In the genomic region with DNA sequence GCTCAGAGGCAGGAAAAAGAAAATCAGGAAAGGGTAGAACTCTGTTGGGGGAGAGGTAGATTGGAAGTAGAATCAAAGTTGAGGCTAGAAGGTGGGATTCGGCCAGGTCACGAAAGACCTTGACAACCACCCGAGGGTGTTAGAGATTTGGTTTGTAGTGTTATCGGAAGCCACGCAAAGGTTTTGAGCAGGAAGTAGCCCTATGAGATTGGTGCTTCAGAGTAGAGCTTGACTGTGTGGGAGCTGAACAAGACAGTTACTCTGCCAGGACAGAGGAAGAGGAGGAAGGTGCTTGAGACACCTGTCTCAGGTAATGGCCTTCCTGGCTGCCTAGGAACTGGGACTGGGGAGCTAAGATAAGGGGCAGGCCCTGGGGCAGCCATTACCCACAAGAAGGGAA, we compare ENCODE assay signal across 12 cellular contexts.
DNase-seq lines count a peak whose midpoint lies in the region; ATAC-seq, FAIRE-seq and TF ChIP-seq lines count a peak whose summit lies in the region.
"Had no signal": no experiment of that assay in that cellular context is flagged by ENCODE, and none has a peak within 500 bp of the region (broad histone marks: within the 10 kb centered on the region; RNA-seq: fewer than 3 reads in every experiment).

No MANE protein-coding gene starts in this region.

- TF ChIP-seq CTCF in Loucy (conservative IDR thresholded peaks at IDR 0.05; ENCODE audit: low read length) (no peak), esophagus squamous epithelium (IDR thresholded peaks at IDR 0.05) (no peak)

- H3K4me1 ChIP-seq in CD4-positive, alpha-beta memory T cell (ENCODE audit: insufficient read depth, low read length) = peaks cover 94% of the 10 kb centered on the region
- H3K4me1 ChIP-seq in Loucy (ENCODE audit: insufficient read depth, low read length, poor library complexity, severe bottlenecking) = peaks cover 73% of the 10 kb centered on the region
- H3K4me1 ChIP-seq in esophagus squamous epithelium = peaks cover 0 to 36% (median 25%) of the 10 kb centered on the region in 3 donors
- peaks cover 0 to 4% of the 10 kb centered on the region in 2 donors for H3K4me1 ChIP-seq in small intestine (ENCODE audit: control insufficient read depth in 2 of 2, insufficient read depth in 1 of 2, low read depth in 1 of 2, low read length in 1 of 2)

- CTCF ChIA-PET in CD4-positive, alpha-beta memory T cell (lab: Charles Lee; ENCODE audit: partially characterized antibody) = interaction anchor here (0.9 to 4.5 kb wide), 10 partner anchors 10 to 102 kb away, joined by 3 to 27 read pairs (median 7); no protein-coding TSS in a partner anchor

- H3K27ac Mint-ChIP-seq in CD4-positive, alpha-beta memory T cell = peak overlapping the region; percentile 91 to 98 (median 95)

- peaks cover 66 to 100% (median 84%) of the 10 kb centered on the region in 4 donors for H3K4me1 Mint-ChIP-seq in CD4-positive, alpha-beta memory T cell

- H3K4me3 Mint-ChIP-seq in CD4-positive, alpha-beta memory T cell = peak overlapping the region in 7 of 8 donors; percentile 71 to 90 (median 81)

- H3K27me3 ChIP-seq in CD4-positive, alpha-beta memory T cell (ENCODE audit: insufficient read depth, low read length) = no peaks in the 10 kb centered on the region
- no peaks in the 10 kb centered on the region for H3K27me3 ChIP-seq in Loucy (ENCODE audit: insufficient read depth, low read length, poor library complexity, severe bottlenecking)
- no peaks in the 10 kb centered on the region for H3K27me3 ChIP-seq in esophagus squamous epithelium
- no peaks in the 10 kb centered on the region for H3K27me3 ChIP-seq in small intestine (ENCODE audit: control insufficient read depth in 2 of 2, insufficient read depth in 2 of 2, low read length in 2 of 2)

- no peak for TF ChIP-seq POLR2A in esophagus squamous epithelium (IDR thresholded peaks at IDR 0.05)

- DNase-seq in CD4-positive, alpha-beta memory T cell = no peak
- DNase-seq in esophagus squamous epithelium (lab: John Stamatoyannopoulos, UW) = no peak
- no peak for DNase-seq in small intestine
- no peak for DNase-seq in hypothalamus (lab: John Stamatoyannopoulos, UW)
- DNase-seq in left lobe of liver (ENCODE audit: low spot score) = no peak
- no peak for DNase-seq in AG08396 (ENCODE audit: low spot score)
- DNase-seq: activated CD4-positive, alpha-beta T cell treated with anti-CD3 and anti-CD28 coated beads, Interleukin-2, amount 50 U/mL, for 4 hours; NCI-H146; stimulated activated CD4-positive, alpha-beta T cell treated with anti-CD3 and anti-CD28 coated beads, Interleukin-4, amount 100 ng/mL, for 24 hours had no signal

- peak overlapping the region; percentile 74 for H3K4me2 ChIP-seq in Loucy (ENCODE audit: low read depth, low read length, poor library complexity, severe bottlenecking)

- peaks cover 27% of the 10 kb centered on the region for H3K79me2 ChIP-seq in Loucy (ENCODE audit: insufficient read depth, low read length)

- H3K9ac ChIP-seq in Loucy (ENCODE audit: low read depth, low read length, poor library complexity, severe bottlenecking) = peak overlapping the region; percentile 59

- peaks cover 3% of the 10 kb centered on the region for H4K20me1 ChIP-seq in Loucy (ENCODE audit: insufficient read depth, low read length, poor library complexity, severe bottlenecking)

- peak overlapping the region in 1 of 2 donors; percentile 1 for H3K4me3 ChIP-seq in CD4-positive, alpha-beta memory T cell (ENCODE audit: low read length in 2 of 2)
- peak overlapping the region; percentile 59 for H3K4me3 ChIP-seq in Loucy (ENCODE audit: low read length, poor library complexity, severe bottlenecking)
- no peak overlapping the region for H3K4me3 ChIP-seq in esophagus squamous epithelium
- H3K4me3 ChIP-seq in small intestine (ENCODE audit: low read depth in 1 of 2, low read length in 2 of 2) = no peak overlapping the region

- peaks cover 0 to 12% (median 7%) of the 10 kb centered on the region in 8 donors for H3K9me3 Mint-ChIP-seq in CD4-positive, alpha-beta memory T cell

- no peaks in the 10 kb centered on the region for H3K27me3 Mint-ChIP-seq in CD4-positive, alpha-beta memory T cell

- no peaks in the 10 kb centered on the region for H3K9me2 ChIP-seq in Loucy (replicated peaks; ENCODE audit: low read depth, low read length)

- no peaks in the 10 kb centered on the region for H3K9me3 ChIP-seq in CD4-positive, alpha-beta memory T cell (ENCODE audit: control insufficient read depth in 1 of 2, low read length in 2 of 2)
- H3K9me3 ChIP-seq in Loucy (ENCODE audit: insufficient read depth, low read depth, low read length) = no peaks in the 10 kb centered on the region
- no peaks in the 10 kb centered on the region for H3K9me3 ChIP-seq in esophagus squamous epithelium
- H3K9me3 ChIP-seq in small intestine (ENCODE audit: control insufficient read depth, low read depth) = no peaks in the 10 kb centered on the region

- peaks cover 17% of the 10 kb centered on the region for H3F3A ChIP-seq in Loucy (ENCODE audit: low read depth)

- H3K27ac ChIP-seq in CD4-positive, alpha-beta memory T cell (ENCODE audit: low read depth, low read length) = peak overlapping the region; percentile 52
- H3K27ac ChIP-seq in esophagus squamous epithelium (peak overlapping the region in 3 of 4 donors; percentile 47 to 59 (median 50)), small intestine (ENCODE audit: low read depth in 1 of 2, low read length in 1 of 2) (peak overlapping the region; percentile 57 to 84)

- ATAC-seq in left lobe of liver (no peak), GM21515 (IDR thresholded peaks at IDR 0.05; ENCODE audit: unreplicated experiment) (no peak)

- 78 to 85% methylated on average over 5 of the region's 5 CpGs for WGBS in esophagus squamous epithelium, 2 donors
- 64 to 87% (median 75%) methylated on average over 5 of the region's 5 CpGs for WGBS in small intestine, 3 donors

- H3K36me3 Mint-ChIP-seq in CD4-positive, alpha-beta memory T cell = peaks cover 0 to 2% of the 10 kb centered on the region in 2 donors

- intact Hi-C loops in CD4-positive, alpha-beta memory T cell (cut with micrococcal nuclease) = loop anchor here (1.0 to 5.0 kb wide), 2 partner anchors 28 to 70 kb away; no protein-coding TSS in a partner anchor
- intact Hi-C loops in esophagus squamous epithelium (cut with DNase I) = no loop called here

- no peaks in the 10 kb centered on the region for H3K36me3 ChIP-seq in CD4-positive, alpha-beta memory T cell (ENCODE audit: insufficient read depth, low read length)
- H3K36me3 ChIP-seq in Loucy (ENCODE audit: insufficient read depth, low read length) (peaks cover 14% of the 10 kb centered on the region; the same call in 1 of the 2 replicates), esophagus squamous epithelium (peaks cover 0 to 9% (median 0%) of the 10 kb centered on the region in 3 donors), small intestine (ENCODE audit: control insufficient read depth in 2 of 2, insufficient read depth in 2 of 2, low read length in 2 of 2) (no peaks in the 10 kb centered on the region)

- no peak for FAIRE-seq in small intestine (lab: Jason Lieb, UNC)
- FAIRE-seq: colon had no signal

- POLR2A ChIA-PET in CD4-positive, alpha-beta memory T cell (lab: Charles Lee; ENCODE audit: partially characterized antibody) = interaction anchor here (0.8 to 4.0 kb wide), 15 partner anchors 8 to 480 kb away, joined by 3 to 41 read pairs (median 6); a partner anchor contains a TSS

- H2AFZ ChIP-seq in Loucy (ENCODE audit: low read length) = no peak overlapping the region
